In the genomic region with DNA sequence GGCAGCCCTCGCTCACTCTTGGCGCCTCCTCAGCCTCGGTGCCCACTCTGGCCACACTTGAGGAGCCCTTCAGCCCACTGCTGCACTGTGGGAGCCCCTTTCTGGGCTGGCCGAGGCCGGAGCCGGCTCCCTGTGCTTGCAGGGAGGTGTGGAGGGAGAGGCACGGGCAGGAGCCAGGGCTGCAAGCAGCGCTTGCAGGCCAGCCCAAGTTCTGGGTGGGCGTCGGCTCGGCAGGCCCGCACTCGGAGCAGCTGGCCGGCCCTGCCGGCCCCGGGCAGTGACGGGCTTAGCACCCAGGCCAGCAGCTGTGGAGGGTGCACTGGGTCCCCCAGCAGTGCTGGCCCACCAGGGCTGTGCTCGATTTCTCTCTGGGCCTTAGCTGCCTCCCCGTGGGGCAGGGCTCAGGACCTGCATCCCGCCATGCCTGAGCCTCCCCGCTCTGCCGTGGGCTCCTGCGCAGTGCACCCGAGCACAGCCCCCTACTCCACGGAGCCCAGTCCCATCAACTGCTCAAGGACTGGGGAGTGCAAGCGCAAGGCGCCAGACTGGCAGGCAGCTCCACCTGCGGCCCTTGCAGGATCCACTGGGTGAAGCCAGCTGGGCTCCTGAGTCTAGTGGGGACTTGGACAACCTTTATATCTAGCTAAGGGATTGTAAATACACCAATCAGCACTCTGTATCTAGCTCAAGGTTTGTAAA, we compare ENCODE assay signal across 13 cellular contexts. TPM values are rescaled to one million over a fixed set of nuclear protein-coding genes. Genes with fewer than 3 reads are reported as not detected.
"Had no signal": no experiment of that assay in that cellular context is flagged by ENCODE, and none has a peak within 500 bp of the region (broad histone marks: within the 10 kb centered on the region; RNA-seq: fewer than 3 reads in every experiment).

No MANE protein-coding gene starts in this region.

RNA-seq across cellular contexts. Expression of a gene that starts 27.9 kb away (rescaled TPM):
- total RNA-seq: endothelial cell of umbilical vein, epithelial cell of proximal tubule, foreskin keratinocyte, heart left ventricle, hepatocyte, lung, osteocyte, right atrium auricular region, sigmoid colon, skeletal muscle tissue had no signal
- polyA plus RNA-seq: endothelial cell of umbilical vein, fibroblast of lung, foreskin keratinocyte, heart left ventricle, hepatocyte, liver, urinary bladder had no signal
